In genomic region chr18:36187826-36188721, GRCh38 we compare ENCODE assay signal across 8 cellular contexts. TPM values are rescaled to one million over a fixed set of nuclear protein-coding genes. Genes with fewer than 3 reads are reported as not detected.
DNase-seq lines count a peak whose midpoint lies in the region; ATAC-seq, FAIRE-seq and TF ChIP-seq lines count a peak whose summit lies in the region.

No MANE protein-coding gene starts in this region.

- no peak overlapping the region for H3K27ac ChIP-seq in lower lobe of right lung

- intact Hi-C loops in lower lobe of right lung (cut with DNase I), result no loop called here

- TF ChIP-seq CTCF in cardiac fibroblast (IDR thresholded peaks at IDR 0.05; ENCODE audit: low read depth, low read length), result no peak
- no peak for TF ChIP-seq CTCF in lower lobe of right lung (IDR thresholded peaks at IDR 0.05)

- peaks cover 21% of the 10 kb centered on the region for H3K4me1 ChIP-seq in lower lobe of right lung

- H3K4me3 ChIP-seq in cardiac fibroblast (replicated peaks in 1 of 2; ENCODE audit: low read depth in 2 of 2, low read length in 2 of 2), result peak overlapping the region; percentile 78 to 82
- H3K4me3 ChIP-seq in lower lobe of right lung, result peak overlapping the region; percentile 78

- no peaks in the 10 kb centered on the region for H3K27me3 ChIP-seq in lower lobe of right lung (ENCODE audit: low read depth)

- DNase-seq in EL, result peak; percentile 69
- peak; percentile 50 for DNase-seq in HT-29 (ENCODE audit: low spot score)
- peak in 1 of 2 donors; percentile 40 for DNase-seq in cardiac fibroblast (ENCODE audit: low read depth in 2 of 2)
- peak; percentile 56 for DNase-seq in lower lobe of right lung
- peak; percentile 48 for DNase-seq in urothelium cell line (ENCODE audit: low spot score)
- DNase-seq in effector CD8-positive, alpha-beta T cell (lab: John Stamatoyannopoulos, UW), result no peak
- no peak for DNase-seq in activated CD4-positive, alpha-beta T cell treated with anti-CD3 and anti-CD28 coated beads, Interleukin-2, amount 50 U/mL, for 1 hour

- peak; percentile 3 to 34 for ATAC-seq in lower lobe of right lung
- no peak for ATAC-seq in GM21786 (IDR thresholded peaks at IDR 0.05; ENCODE audit: unreplicated experiment)

- H3K36me3 ChIP-seq in lower lobe of right lung, result no peaks in the 10 kb centered on the region

- FAIRE-seq in urothelium cell line (lab: Jason Lieb, UNC), result no peak

- no peaks in the 10 kb centered on the region for H3K9me3 ChIP-seq in lower lobe of right lung

RNA-seq across cellular contexts. Expression of gene MOCOS, which starts 0.8 kb away (rescaled TPM):
- total RNA-seq in HT-29 (2014; rRNA removed; shearing (Covaris generic)), result 5.9 and 6.2 TPM in 2 replicates
- total RNA-seq in lower lobe of right lung, result 4.2 TPM

RNA-seq across cellular contexts. Expression of gene ELP2, which starts 58.4 kb away (rescaled TPM):
- 42.4 and 75.2 TPM in 2 replicates for total RNA-seq in HT-29 (2014; rRNA removed; shearing (Covaris generic))
- total RNA-seq in lower lobe of right lung, result 62.2 TPM

RNA-seq across cellular contexts. Expression of gene SLC39A6, which starts 58.9 kb away (rescaled TPM):
- total RNA-seq in HT-29 (2014; rRNA removed; shearing (Covaris generic)), result 24.8 and 26.0 TPM in 2 replicates
- 28.9 TPM for total RNA-seq in lower lobe of right lung

Comparison
In these comparisons a context has a peak if more than half of its experiments do, and no peak if none do; other contexts are left out.
1. DNase-seq: peak in EL (single experiment), HT-29 (single experiment), lower lobe of right lung (single experiment) and urothelium cell line (single experiment); none in effector CD8-positive, alpha-beta T cell (single experiment) and activated CD4-positive, alpha-beta T cell treated with anti-CD3 and anti-CD28 coated beads, Interleukin-2, amount 50 U/mL, for 1 hour (single experiment).